Comparison of ENCODE assay signal across 17 cellular contexts in genomic region chr7:2859952-2860351, GRCh38.
"Had no signal": no experiment of that assay in that cellular context is flagged by ENCODE, and none has a peak within 500 bp of the region (broad histone marks: within the 10 kb centered on the region; RNA-seq: fewer than 3 reads in every experiment).

No MANE protein-coding gene starts in this region.

- DNase-seq: activated B cell treated with CpG ODN at 0.5 μM for 24 hours; activated CD4-positive, alpha-beta memory T cell treated with anti-CD3 and anti-CD28 coated beads for 36 hours; activated CD4-positive, alpha-beta T cell treated with anti-CD3 and anti-CD28 coated beads for 4 hours; activated CD8-positive, alpha-beta memory T cell treated with anti-CD3 and anti-CD28 coated beads, Interleukin-2, amount 10 ng/mL, durations not matched to agents 7 days and 5 days; activated naive CD8-positive, alpha-beta T cell treated with anti-CD3 and anti-CD28 coated beads, Interleukin-2, amount 10 ng/mL, durations not matched to agents 7 days and 5 days; anterior cingulate cortex; brain microvascular endothelial cell; colonic mucosa; mesendoderm; naive thymus-derived CD8-positive, alpha-beta T cell; stimulated activated naive CD4-positive, alpha-beta T cell treated with Interleukin-2 at 50 U/mL for 16 hours had no signal

- H3K27me3 Mint-ChIP-seq: activated B cell treated with CpG ODN at 0.5 μM for 24 hours; activated CD4-positive, alpha-beta memory T cell treated with anti-CD3 and anti-CD28 coated beads for 36 hours; central memory CD8-positive, alpha-beta T cell; naive thymus-derived CD8-positive, alpha-beta T cell had no signal

- H3K4me1 ChIP-seq: colonic mucosa had no signal

- H3K9me3 ChIP-seq: colonic mucosa, tibial nerve, vagina had no signal

- H3K27ac ChIP-seq: brain microvascular endothelial cell, colonic mucosa, tibial nerve, vagina had no signal

- H3K9me3 Mint-ChIP-seq: activated B cell treated with CpG ODN at 0.5 μM for 24 hours; activated CD4-positive, alpha-beta memory T cell treated with anti-CD3 and anti-CD28 coated beads for 36 hours; activated naive CD8-positive, alpha-beta T cell treated with anti-CD3 and anti-CD28 coated beads, Interleukin-2, amount 10 ng/mL, durations not matched to agents 7 days and 5 days; central memory CD8-positive, alpha-beta T cell; naive thymus-derived CD8-positive, alpha-beta T cell; T-helper 2 cell treated with Interferon-gamma antibody and Interleukin-4, amounts not matched to agents 5 μg/mL and 100 μg/mL, for 36 hours had no signal

- H3K4me3 Mint-ChIP-seq: activated B cell treated with CpG ODN at 0.5 μM for 24 hours; activated CD4-positive, alpha-beta memory T cell treated with anti-CD3 and anti-CD28 coated beads for 36 hours; activated CD8-positive, alpha-beta memory T cell treated with anti-CD3 and anti-CD28 coated beads, Interleukin-2, amount 10 ng/mL, durations not matched to agents 7 days and 5 days; activated naive CD8-positive, alpha-beta T cell treated with anti-CD3 and anti-CD28 coated beads, Interleukin-2, amount 10 ng/mL, durations not matched to agents 7 days and 5 days; central memory CD8-positive, alpha-beta T cell; naive thymus-derived CD8-positive, alpha-beta T cell; T-helper 2 cell treated with Interferon-gamma antibody and Interleukin-4, amounts not matched to agents 5 μg/mL and 100 μg/mL, for 36 hours had no signal

- ATAC-seq: activated CD8-positive, alpha-beta memory T cell treated with anti-CD3 and anti-CD28 coated beads, Interleukin-2, amount 10 ng/mL, durations not matched to agents 7 days and 5 days; naive thymus-derived CD8-positive, alpha-beta T cell; sciatic nerve had no signal

- H3K27ac Mint-ChIP-seq: activated B cell treated with CpG ODN at 0.5 μM for 24 hours; activated CD4-positive, alpha-beta memory T cell treated with anti-CD3 and anti-CD28 coated beads for 36 hours; activated CD8-positive, alpha-beta memory T cell treated with anti-CD3 and anti-CD28 coated beads, Interleukin-2, amount 10 ng/mL, durations not matched to agents 7 days and 5 days; activated naive CD8-positive, alpha-beta T cell treated with anti-CD3 and anti-CD28 coated beads, Interleukin-2, amount 10 ng/mL, durations not matched to agents 7 days and 5 days; T-helper 2 cell treated with Interferon-gamma antibody and Interleukin-4, amounts not matched to agents 5 μg/mL and 100 μg/mL, for 36 hours had no signal

- H3K36me3 ChIP-seq: brain microvascular endothelial cell, colonic mucosa, tibial nerve, vagina had no signal

- H3K36me3 Mint-ChIP-seq: activated CD8-positive, alpha-beta memory T cell treated with anti-CD3 and anti-CD28 coated beads, Interleukin-2, amount 10 ng/mL, durations not matched to agents 7 days and 5 days; activated naive CD8-positive, alpha-beta T cell treated with anti-CD3 and anti-CD28 coated beads, Interleukin-2, amount 10 ng/mL, durations not matched to agents 7 days and 5 days; naive thymus-derived CD8-positive, alpha-beta T cell had no signal

- H3K4me3 ChIP-seq: colonic mucosa, tibial nerve, vagina had no signal

- H3K27me3 ChIP-seq: brain microvascular endothelial cell, colonic mucosa, tibial nerve, vagina had no signal

- FAIRE-seq: TTC549 had no signal
